ENCODE assay signal across 8 cellular contexts in the genomic region with DNA sequence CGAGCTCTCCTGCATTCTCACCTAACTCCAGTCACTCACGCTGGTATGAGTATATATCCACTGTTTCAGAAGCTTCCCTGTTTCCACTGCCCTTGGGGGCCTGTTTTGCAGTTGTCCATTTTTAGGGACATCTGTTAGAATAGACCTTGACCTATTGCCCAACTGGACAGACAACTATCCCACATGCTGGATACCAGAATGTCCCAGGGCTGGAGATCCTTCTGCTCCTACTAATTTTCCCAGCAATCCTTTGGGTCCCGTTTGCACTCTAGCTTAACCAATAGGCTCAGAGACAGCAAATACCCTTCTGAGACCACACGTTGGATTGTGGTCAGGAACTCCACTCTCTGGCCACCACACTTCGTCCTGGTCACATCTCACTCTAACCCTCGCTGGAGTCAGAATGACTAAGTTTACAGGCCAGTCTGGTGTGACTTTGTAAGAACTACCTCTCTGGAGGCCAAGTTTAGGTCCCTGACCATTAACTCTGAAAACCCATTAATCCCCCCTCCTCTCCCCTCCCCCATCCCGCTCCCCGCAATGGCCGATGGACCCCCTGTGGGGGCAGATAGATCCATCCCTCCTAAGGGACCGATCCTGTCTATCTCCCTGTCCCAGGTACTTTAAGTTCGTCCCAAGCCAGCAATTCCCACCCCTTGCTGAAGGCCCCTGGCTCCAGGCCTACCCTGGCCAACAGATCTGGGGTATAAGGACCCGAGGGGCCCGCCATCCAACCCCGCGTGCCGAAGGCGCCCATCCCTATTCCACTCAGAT. TPM values are rescaled to one million over a fixed set of nuclear protein-coding genes. Genes with fewer than 3 reads are reported as not detected.
DNase-seq lines count a peak whose midpoint lies in the region; ATAC-seq and TF ChIP-seq lines count a peak whose summit lies in the region.

No MANE protein-coding gene starts in this region.

- peaks cover 21% of the 10 kb centered on the region for H3K79me2 ChIP-seq in DND-41 (ENCODE audit: insufficient read depth, low read length)

- no peak for DNase-seq in DND-41
- peak; percentile 85 for DNase-seq in LHCN-M2 (ENCODE audit: low read depth)
- DNase-seq in breast epithelium (ENCODE audit: low spot score in 2 of 2) = no peak
- DNase-seq in globus pallidus (ENCODE audit: low spot score) = no peak
- DNase-seq in occipital lobe (lab: John Stamatoyannopoulos, UW) = no peak

- TF ChIP-seq CTCF in DND-41 (IDR thresholded peaks at IDR 0.05; ENCODE audit: borderline replicate concordance, extremely low read depth, low read length, poor library complexity, severe bottlenecking) (no peak), breast epithelium (IDR thresholded peaks at IDR 0.05) (peak in 1 of 3 donors; percentile 7), liver (IDR thresholded peaks at IDR 0.05; ENCODE audit: low read depth, low read length, missing input control) (no peak)

- H4K20me1 ChIP-seq in DND-41 (ENCODE audit: insufficient read depth, low read length) = peaks cover 27% of the 10 kb centered on the region

- H3K4me3 ChIP-seq in DND-41 (ENCODE audit: low read depth in 1 of 2, low read length in 2 of 2) (peak overlapping the region; percentile 96 to 97), breast epithelium (peak overlapping the region; percentile 81 to 94 (median 82)), liver (ENCODE audit: low read depth in 1 of 3, low read length in 3 of 3) (peak overlapping the region in 2 of 3 donors; percentile 75 to 88), thymus (ENCODE audit: low read length) (peak overlapping the region; percentile 97)

- H2AFZ ChIP-seq in DND-41 (ENCODE audit: low read depth, low read length) = peak overlapping the region; percentile 59; the same call in 1 of the 2 replicates

- TF ChIP-seq RAD21 in liver (IDR thresholded peaks at IDR 0.05) = peak; percentile 12 to 43

- peaks cover 30% of the 10 kb centered on the region for H3K4me1 ChIP-seq in DND-41 (ENCODE audit: insufficient read depth, low read length)
- H3K4me1 ChIP-seq in breast epithelium = peaks cover 8 to 15% of the 10 kb centered on the region in 2 donors
- peaks cover 9 to 22% (median 19%) of the 10 kb centered on the region in 4 donors for H3K4me1 ChIP-seq in liver (ENCODE audit: control insufficient read depth in 4 of 4, insufficient read depth in 4 of 4, low read length in 3 of 4)
- peaks cover 14% of the 10 kb centered on the region for H3K4me1 ChIP-seq in thymus (ENCODE audit: control insufficient read depth, insufficient read depth, low read length)

- WGBS in liver = 21% methylated on average over 17 of the region's 17 CpGs
- 20% methylated on average over 17 of the region's 17 CpGs for WGBS in thymus

- no peaks in the 10 kb centered on the region for H3K9me3 ChIP-seq in DND-41 (ENCODE audit: insufficient read depth, low read length, severe bottlenecking)
- no peaks in the 10 kb centered on the region for H3K9me3 ChIP-seq in breast epithelium
- H3K9me3 ChIP-seq in liver (ENCODE audit: control insufficient read depth in 4 of 4, low read length in 3 of 4) = no peaks in the 10 kb centered on the region
- H3K9me3 ChIP-seq in thymus (ENCODE audit: control insufficient read depth) = no peaks in the 10 kb centered on the region

- H3K27ac ChIP-seq in DND-41 (ENCODE audit: low read length) (peak overlapping the region; percentile 93), breast epithelium (peak overlapping the region; percentile 93 to 97), liver (ENCODE audit: low read depth in 1 of 2, low read length in 2 of 2) (peak overlapping the region; percentile 75 to 77), thymus (ENCODE audit: low read depth) (peak overlapping the region; percentile 94)

- peak overlapping the region; percentile 97 for H3K9ac ChIP-seq in DND-41 (ENCODE audit: low read depth, low read length)
- H3K9ac ChIP-seq in liver (ENCODE audit: low read depth in 1 of 2, low read length in 2 of 2) = peak overlapping the region in 1 of 2 donors; percentile 65

- intact Hi-C loops in breast epithelium (cut with DNase I; ENCODE audit: low total_unique reads) = no loop called here

- peak overlapping the region; percentile 93 for H3K4me2 ChIP-seq in DND-41 (ENCODE audit: insufficient read depth, low read length)

- H3K27me3 ChIP-seq in DND-41 (ENCODE audit: insufficient read depth, low read length, poor library complexity) = no peaks in the 10 kb centered on the region
- H3K27me3 ChIP-seq in breast epithelium = no peaks in the 10 kb centered on the region
- H3K27me3 ChIP-seq in liver (ENCODE audit: control insufficient read depth in 4 of 4, insufficient read depth in 4 of 4, low read length in 3 of 4) = no peaks in the 10 kb centered on the region
- no peaks in the 10 kb centered on the region for H3K27me3 ChIP-seq in thymus (ENCODE audit: control insufficient read depth, insufficient read depth)

- peaks cover 16% of the 10 kb centered on the region; the same call in 1 of the 2 replicates for H3K36me3 ChIP-seq in DND-41 (ENCODE audit: insufficient read depth, low read length)
- H3K36me3 ChIP-seq in breast epithelium = no peaks in the 10 kb centered on the region
- H3K36me3 ChIP-seq in liver (ENCODE audit: control insufficient read depth in 4 of 4, insufficient read depth in 3 of 4, low read depth in 1 of 4, low read length in 3 of 4) = no peaks in the 10 kb centered on the region
- peaks cover 5% of the 10 kb centered on the region for H3K36me3 ChIP-seq in thymus (ENCODE audit: control insufficient read depth, insufficient read depth)

- no peak for TF ChIP-seq POLR2A in breast epithelium (IDR thresholded peaks at IDR 0.05)

- ATAC-seq in DND-41 (ENCODE audit: insufficient read depth, low read depth) (peak; percentile 1; the same call in 2 of the 3 replicates), HG02938 (IDR thresholded peaks at IDR 0.05; ENCODE audit: unreplicated experiment) (no peak)

TF ChIP-seq in liver, 16 proteins besides CTCF, POLR2A, EP300 and RAD21 (continues in another document):
- TF ChIP-seq, protein P1, sequence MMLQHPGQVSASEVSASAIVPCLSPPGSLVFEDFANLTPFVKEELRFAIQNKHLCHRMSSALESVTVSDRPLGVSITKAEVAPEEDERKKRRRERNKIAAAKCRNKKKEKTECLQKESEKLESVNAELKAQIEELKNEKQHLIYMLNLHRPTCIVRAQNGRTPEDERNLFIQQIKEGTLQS (IDR thresholded peaks at IDR 0.05) = no peak
- TF ChIP-seq HNF4A (conservative IDR thresholded peaks at IDR 0.05) (peak; percentile 84 to 88), YY1 (IDR thresholded peaks at IDR 0.05) (peak; percentile 64), NR2F2 (IDR thresholded peaks at IDR 0.05) (peak; percentile 44), SP1 (IDR thresholded peaks at IDR 0.05) (peak; percentile 86), TAF1 (conservative IDR thresholded peaks at IDR 0.05) (no peak), EGR1 (IDR thresholded peaks at IDR 0.05; ENCODE audit: low read depth in 2 of 2) (no peak), FOXA1 (IDR thresholded peaks at IDR 0.05) (no peak), JUND (IDR thresholded peaks at IDR 0.05) (peak in 1 of 2 donors; percentile 30), GABPA (IDR thresholded peaks at IDR 0.05 in 1 of 2, conservative IDR thresholded peaks at IDR 0.05 in 1 of 2) (no peak), HNF4G (IDR thresholded peaks at IDR 0.05) (peak; percentile 72)
- TF ChIP-seq, protein P2, sequence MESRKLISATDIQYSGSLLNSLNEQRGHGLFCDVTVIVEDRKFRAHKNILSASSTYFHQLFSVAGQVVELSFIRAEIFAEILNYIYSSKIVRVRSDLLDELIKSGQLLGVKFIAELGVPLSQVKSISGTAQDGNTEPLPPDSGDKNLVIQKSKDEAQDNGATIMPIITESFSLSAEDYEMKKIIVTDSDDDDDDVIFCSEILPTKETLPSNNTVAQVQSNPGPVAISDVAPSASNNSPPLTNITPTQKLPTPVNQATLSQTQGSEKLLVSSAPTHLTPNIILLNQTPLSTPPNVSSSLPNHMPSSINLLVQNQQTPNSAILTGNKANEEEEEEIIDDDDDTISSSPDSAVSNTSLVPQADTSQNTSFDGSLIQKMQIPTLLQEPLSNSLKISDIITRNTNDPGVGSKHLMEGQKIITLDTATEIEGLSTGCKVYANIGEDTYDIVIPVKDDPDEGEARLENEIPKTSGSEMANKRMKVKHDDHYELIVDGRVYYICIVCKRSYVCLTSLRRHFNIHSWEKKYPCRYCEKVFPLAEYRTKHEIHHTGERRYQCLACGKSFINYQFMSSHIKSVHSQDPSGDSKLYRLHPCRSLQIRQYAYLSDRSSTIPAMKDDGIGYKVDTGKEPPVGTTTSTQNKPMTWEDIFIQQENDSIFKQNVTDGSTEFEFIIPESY (IDR thresholded peaks at IDR 0.05) = no peak
- TF ChIP-seq, protein P3, sequence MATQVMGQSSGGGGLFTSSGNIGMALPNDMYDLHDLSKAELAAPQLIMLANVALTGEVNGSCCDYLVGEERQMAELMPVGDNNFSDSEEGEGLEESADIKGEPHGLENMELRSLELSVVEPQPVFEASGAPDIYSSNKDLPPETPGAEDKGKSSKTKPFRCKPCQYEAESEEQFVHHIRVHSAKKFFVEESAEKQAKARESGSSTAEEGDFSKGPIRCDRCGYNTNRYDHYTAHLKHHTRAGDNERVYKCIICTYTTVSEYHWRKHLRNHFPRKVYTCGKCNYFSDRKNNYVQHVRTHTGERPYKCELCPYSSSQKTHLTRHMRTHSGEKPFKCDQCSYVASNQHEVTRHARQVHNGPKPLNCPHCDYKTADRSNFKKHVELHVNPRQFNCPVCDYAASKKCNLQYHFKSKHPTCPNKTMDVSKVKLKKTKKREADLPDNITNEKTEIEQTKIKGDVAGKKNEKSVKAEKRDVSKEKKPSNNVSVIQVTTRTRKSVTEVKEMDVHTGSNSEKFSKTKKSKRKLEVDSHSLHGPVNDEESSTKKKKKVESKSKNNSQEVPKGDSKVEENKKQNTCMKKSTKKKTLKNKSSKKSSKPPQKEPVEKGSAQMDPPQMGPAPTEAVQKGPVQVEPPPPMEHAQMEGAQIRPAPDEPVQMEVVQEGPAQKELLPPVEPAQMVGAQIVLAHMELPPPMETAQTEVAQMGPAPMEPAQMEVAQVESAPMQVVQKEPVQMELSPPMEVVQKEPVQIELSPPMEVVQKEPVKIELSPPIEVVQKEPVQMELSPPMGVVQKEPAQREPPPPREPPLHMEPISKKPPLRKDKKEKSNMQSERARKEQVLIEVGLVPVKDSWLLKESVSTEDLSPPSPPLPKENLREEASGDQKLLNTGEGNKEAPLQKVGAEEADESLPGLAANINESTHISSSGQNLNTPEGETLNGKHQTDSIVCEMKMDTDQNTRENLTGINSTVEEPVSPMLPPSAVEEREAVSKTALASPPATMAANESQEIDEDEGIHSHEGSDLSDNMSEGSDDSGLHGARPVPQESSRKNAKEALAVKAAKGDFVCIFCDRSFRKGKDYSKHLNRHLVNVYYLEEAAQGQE (IDR thresholded peaks at IDR 0.05) = peak; percentile 37
- TF ChIP-seq, protein P4, sequence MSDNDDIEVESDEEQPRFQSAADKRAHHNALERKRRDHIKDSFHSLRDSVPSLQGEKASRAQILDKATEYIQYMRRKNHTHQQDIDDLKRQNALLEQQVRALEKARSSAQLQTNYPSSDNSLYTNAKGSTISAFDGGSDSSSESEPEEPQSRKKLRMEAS (IDR thresholded peaks at IDR 0.05) = no peak

RNA-seq across cellular contexts. Expression of a gene that starts 35.5 kb away (rescaled TPM):
- total RNA-seq in LHCN-M2 (2014; rRNA removed) (10.8 and 15.8 TPM in 2 replicates), breast epithelium (10 to 100 TPM; 32.3 to 40.5 (median 32.8) TPM), liver (10 to 100 TPM; 13.7 to 18.2 TPM), occipital lobe (17.0 TPM)
- polyA plus RNA-seq in LHCN-M2 (2012) = 31.8 TPM
- polyA plus RNA-seq in liver (10 to 100 TPM; 15.3 to 15.4 TPM), thymus (59.4 TPM)
